ENCODE assay signal across 1 cellular context in the genomic region with DNA sequence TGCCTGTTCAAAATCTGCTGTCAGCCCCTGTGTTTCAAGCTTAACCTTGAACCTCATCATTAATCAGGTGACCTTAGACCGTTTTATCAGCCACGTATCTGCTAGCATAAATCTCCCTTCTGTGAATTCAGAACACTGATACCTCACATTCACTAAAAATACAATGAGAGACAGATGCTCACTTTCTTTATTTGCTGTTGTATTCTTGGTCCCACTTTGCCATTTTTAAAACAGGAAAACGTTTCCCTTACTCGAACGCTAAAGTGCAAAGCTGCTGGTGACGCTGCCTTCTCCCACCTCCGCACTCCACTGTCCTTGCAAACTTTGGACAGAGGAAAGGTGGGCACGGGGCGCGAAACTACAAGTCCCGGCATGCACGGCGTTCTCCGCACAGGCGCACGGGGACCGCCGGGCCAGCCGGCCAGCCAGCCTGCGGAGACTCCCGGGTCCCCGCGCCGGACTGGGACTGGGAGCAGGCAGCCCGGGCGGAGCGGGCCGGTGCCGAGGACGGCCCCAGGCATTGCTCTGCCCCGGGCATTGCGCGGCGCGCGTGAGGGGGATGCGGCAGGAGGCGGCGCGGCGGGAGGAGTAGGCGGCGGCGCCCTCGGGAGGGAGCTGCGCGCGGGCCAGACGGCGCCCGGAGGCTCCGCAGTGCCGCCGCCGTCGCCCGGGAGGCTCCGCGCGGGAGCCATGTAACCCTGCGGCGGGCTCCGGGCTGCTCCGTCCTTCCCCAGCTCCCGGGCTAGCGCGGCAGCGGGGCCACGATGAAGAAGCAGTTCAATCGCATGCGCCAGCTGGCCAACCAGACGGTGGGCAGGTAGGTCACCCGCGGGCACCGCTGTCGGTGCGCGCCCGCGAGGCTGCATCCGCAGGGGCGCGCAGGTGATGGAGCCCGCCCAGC.
TF ChIP-seq lines count a peak whose summit lies in the region.

A gene with protein sequence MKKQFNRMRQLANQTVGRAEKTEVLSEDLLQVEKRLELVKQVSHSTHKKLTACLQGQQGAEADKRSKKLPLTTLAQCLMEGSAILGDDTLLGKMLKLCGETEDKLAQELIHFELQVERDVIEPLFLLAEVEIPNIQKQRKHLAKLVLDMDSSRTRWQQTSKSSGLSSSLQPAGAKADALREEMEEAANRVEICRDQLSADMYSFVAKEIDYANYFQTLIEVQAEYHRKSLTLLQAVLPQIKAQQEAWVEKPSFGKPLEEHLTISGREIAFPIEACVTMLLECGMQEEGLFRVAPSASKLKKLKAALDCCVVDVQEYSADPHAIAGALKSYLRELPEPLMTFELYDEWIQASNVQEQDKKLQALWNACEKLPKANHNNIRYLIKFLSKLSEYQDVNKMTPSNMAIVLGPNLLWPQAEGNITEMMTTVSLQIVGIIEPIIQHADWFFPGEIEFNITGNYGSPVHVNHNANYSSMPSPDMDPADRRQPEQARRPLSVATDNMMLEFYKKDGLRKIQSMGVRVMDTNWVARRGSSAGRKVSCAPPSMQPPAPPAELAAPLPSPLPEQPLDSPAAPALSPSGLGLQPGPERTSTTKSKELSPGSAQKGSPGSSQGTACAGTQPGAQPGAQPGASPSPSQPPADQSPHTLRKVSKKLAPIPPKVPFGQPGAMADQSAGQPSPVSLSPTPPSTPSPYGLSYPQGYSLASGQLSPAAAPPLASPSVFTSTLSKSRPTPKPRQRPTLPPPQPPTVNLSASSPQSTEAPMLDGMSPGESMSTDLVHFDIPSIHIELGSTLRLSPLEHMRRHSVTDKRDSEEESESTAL (plus strand): TSS at position 424 of the 901 bp plus-strand sequence. CDS start 341 bp downstream, at position 765.

TF ChIP-seq in GM12878, 131 proteins besides CTCF, POLR2A, EP300 and RAD21 (continued from another document):
- TF ChIP-seq REST (IDR thresholded peaks at IDR 0.05; ENCODE audit: low read depth, low read length) (peak; percentile 38; the same call in 1 of the 2 replicates), ZNF217 (IDR thresholded peaks at IDR 0.05) (0 out of 2 replicates have a peak, but pooled peaks have one; percentile 30), SMARCA5 (IDR thresholded peaks at IDR 0.05) (no peak), LARP7 (IDR thresholded peaks at IDR 0.05) (peak; percentile 87), CBFB (IDR thresholded peaks at IDR 0.05; ENCODE audit: low read depth) (no peak), ZSCAN29 (IDR thresholded peaks at IDR 0.05) (0 out of 2 replicates have a peak, but pooled peaks have one; percentile 25), IKZF2 (IDR thresholded peaks at IDR 0.05) (no peak), TCF3 (IDR thresholded peaks at IDR 0.05; ENCODE audit: borderline replicate concordance, insufficient read depth, low read depth, low read length) (no peak), GATAD2B (conservative IDR thresholded peaks at IDR 0.05; ENCODE audit: low read depth) (peak; percentile 66; the same call in 1 of the 2 replicates), ASH2L (IDR thresholded peaks at IDR 0.05; ENCODE audit: borderline replicate concordance, low read depth) (no peak)
- TF ChIP-seq, protein P1, sequence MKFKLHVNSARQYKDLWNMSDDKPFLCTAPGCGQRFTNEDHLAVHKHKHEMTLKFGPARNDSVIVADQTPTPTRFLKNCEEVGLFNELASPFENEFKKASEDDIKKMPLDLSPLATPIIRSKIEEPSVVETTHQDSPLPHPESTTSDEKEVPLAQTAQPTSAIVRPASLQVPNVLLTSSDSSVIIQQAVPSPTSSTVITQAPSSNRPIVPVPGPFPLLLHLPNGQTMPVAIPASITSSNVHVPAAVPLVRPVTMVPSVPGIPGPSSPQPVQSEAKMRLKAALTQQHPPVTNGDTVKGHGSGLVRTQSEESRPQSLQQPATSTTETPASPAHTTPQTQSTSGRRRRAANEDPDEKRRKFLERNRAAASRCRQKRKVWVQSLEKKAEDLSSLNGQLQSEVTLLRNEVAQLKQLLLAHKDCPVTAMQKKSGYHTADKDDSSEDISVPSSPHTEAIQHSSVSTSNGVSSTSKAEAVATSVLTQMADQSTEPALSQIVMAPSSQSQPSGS (IDR thresholded peaks at IDR 0.05; ENCODE audit: low read length) = no peak
TF ChIP-seq in GM12878: peak in this region for 21.
